Comparison of ENCODE assay signal across 22 cellular contexts in genomic region chr16:29830774-29831173, GRCh38. TPM values are rescaled to one million over a fixed set of nuclear protein-coding genes. Genes with fewer than 3 reads are reported as not detected.
"Had no signal": no experiment of that assay in that cellular context is flagged by ENCODE, and none has a peak within 500 bp of the region (broad histone marks: within the 10 kb centered on the region; RNA-seq: fewer than 3 reads in every experiment).

No MANE protein-coding gene starts in this region.

- H3K27me3 ChIP-seq: brain microvascular endothelial cell had no signal

- H3K27ac ChIP-seq: brain microvascular endothelial cell, SK-N-MC had no signal

- H3K27ac Mint-ChIP-seq: activated B cell treated with CpG ODN at 0.5 μM for 24 hours; activated CD4-positive, alpha-beta T cell treated with anti-CD3 and anti-CD28 coated beads, Interleukin-2, amount 10 ng/mL, durations not matched to agents 24 days and 14 days; activated CD8-positive, alpha-beta memory T cell treated with anti-CD3 and anti-CD28 coated beads, Interleukin-2, amount 10 ng/mL, durations not matched to agents 7 days and 5 days; activated naive CD8-positive, alpha-beta T cell treated with anti-CD3 and anti-CD28 coated beads, Interleukin-2, amount 50 U/mL, for 24 hours; activated T-cell treated with anti-CD3 and anti-CD28 coated beads, Interleukin-2, amount 50 U/mL, for 72 hours; IgD-negative memory B cell had no signal

- H3K4me1 Mint-ChIP-seq: activated B cell treated with CpG ODN at 0.5 μM for 24 hours had no signal

- H3K4me3 ChIP-seq: SK-N-MC had no signal

- DNase-seq: activated B cell treated with CpG ODN at 0.5 μM for 24 hours; activated CD4-positive, alpha-beta T cell treated with anti-CD3 and anti-CD28 coated beads for 1 hour; activated CD4-positive, alpha-beta T cell treated with anti-CD3 and anti-CD28 coated beads, Interleukin-2, amount 10 ng/mL, durations not matched to agents 24 days and 14 days; activated CD4-positive, alpha-beta T cell treated with anti-CD3 and anti-CD28 coated beads, Interleukin-2, amount 50 U/mL, for 48 hours; activated CD8-positive, alpha-beta memory T cell treated with anti-CD3 and anti-CD28 coated beads, Interleukin-2, amount 10 ng/mL, durations not matched to agents 7 days and 5 days; activated naive CD8-positive, alpha-beta T cell treated with anti-CD3 and anti-CD28 coated beads, Interleukin-2, amount 50 U/mL, for 24 hours; activated T-cell treated with anti-CD3 and anti-CD28 coated beads, Interleukin-2, amount 50 U/mL, for 72 hours; amygdala; brain microvascular endothelial cell; KG1; NCI-H1048; NCI-H1417; NCI-H1930; NCI-H2171 treated with DMSO at 0.1 percent for 48 hours; NCI-H345; NCI-H510A; NCI-H526 treated with DMSO at 0.1 percent for 48 hours; NCI-H82; T-helper 9 cell had no signal

- H3K4me3 Mint-ChIP-seq: activated B cell treated with CpG ODN at 0.5 μM for 24 hours; activated CD4-positive, alpha-beta T cell treated with anti-CD3 and anti-CD28 coated beads, Interleukin-2, amount 10 ng/mL, durations not matched to agents 24 days and 14 days; activated CD8-positive, alpha-beta memory T cell treated with anti-CD3 and anti-CD28 coated beads, Interleukin-2, amount 10 ng/mL, durations not matched to agents 7 days and 5 days; activated naive CD8-positive, alpha-beta T cell treated with anti-CD3 and anti-CD28 coated beads, Interleukin-2, amount 50 U/mL, for 24 hours; activated T-cell treated with anti-CD3 and anti-CD28 coated beads, Interleukin-2, amount 50 U/mL, for 72 hours had no signal

- ATAC-seq: activated CD8-positive, alpha-beta memory T cell treated with anti-CD3 and anti-CD28 coated beads, Interleukin-2, amount 10 ng/mL, durations not matched to agents 7 days and 5 days; activated naive CD4-positive, alpha-beta T cell treated with anti-CD3 and anti-CD28 coated beads, Interleukin-2, amount 50 U/mL, for 72 hours; activated naive CD8-positive, alpha-beta T cell treated with anti-CD3 and anti-CD28 coated beads, Interleukin-2, amount 50 U/mL, for 24 hours; activated T-cell treated with anti-CD3 and anti-CD28 coated beads, Interleukin-2, amount 50 U/mL, for 72 hours had no signal

- H3K27me3 Mint-ChIP-seq: activated B cell treated with CpG ODN at 0.5 μM for 24 hours; activated CD4-positive, alpha-beta T cell treated with anti-CD3 and anti-CD28 coated beads, Interleukin-2, amount 10 ng/mL, durations not matched to agents 24 days and 14 days; activated CD8-positive, alpha-beta memory T cell treated with anti-CD3 and anti-CD28 coated beads, Interleukin-2, amount 10 ng/mL, durations not matched to agents 7 days and 5 days; activated naive CD8-positive, alpha-beta T cell treated with anti-CD3 and anti-CD28 coated beads, Interleukin-2, amount 50 U/mL, for 24 hours; IgD-negative memory B cell had no signal

- H3K9me3 Mint-ChIP-seq: activated B cell treated with CpG ODN at 0.5 μM for 24 hours; activated CD4-positive, alpha-beta T cell treated with anti-CD3 and anti-CD28 coated beads, Interleukin-2, amount 10 ng/mL, durations not matched to agents 24 days and 14 days; activated naive CD4-positive, alpha-beta T cell treated with anti-CD3 and anti-CD28 coated beads, Interleukin-2, amount 50 U/mL, for 72 hours; activated naive CD8-positive, alpha-beta T cell treated with anti-CD3 and anti-CD28 coated beads, Interleukin-2, amount 50 U/mL, for 24 hours; activated T-cell treated with anti-CD3 and anti-CD28 coated beads, Interleukin-2, amount 50 U/mL, for 72 hours; IgD-negative memory B cell had no signal

RNA-seq across cellular contexts. Expression of gene PRRT2, which starts 18.8 kb away (rescaled TPM):
- polyA plus RNA-seq: IgD-negative memory B cell had no signal
